ENCODE assay signal across 1 cellular context in genomic region chr16:67845291-67846062, GRCh38.
TF ChIP-seq lines count a peak whose summit lies in the region.

No MANE protein-coding gene starts in this region.

TF ChIP-seq in H1, 55 proteins besides CTCF, POLR2A, EP300 and RAD21:
- TF ChIP-seq E2F6 (IDR thresholded peaks at IDR 0.05) (no peak), CBX5 (IDR thresholded peaks at IDR 0.05; ENCODE audit: low read depth, low read length) (no peak), EZH2 (IDR thresholded peaks at IDR 0.05; ENCODE audit: low read depth, low read length, severe bottlenecking) (no peak), SRF (IDR thresholded peaks at IDR 0.05; ENCODE audit: low read depth, low read length) (no peak), RBBP5 (IDR thresholded peaks at IDR 0.05; ENCODE audit: borderline replicate concordance, low read depth, low read length) (no peak), POLR2AphosphoS5 (IDR thresholded peaks at IDR 0.05; ENCODE audit: low read depth, low read length) (no peak), CTBP2 (IDR thresholded peaks at IDR 0.05; ENCODE audit: borderline replicate concordance, insufficient read depth, insufficient read length, low read length) (no peak), FOSL1 (IDR thresholded peaks at IDR 0.05; ENCODE audit: insufficient read depth, low read depth, low read length) (no peak), ATF2 (IDR thresholded peaks at IDR 0.05; ENCODE audit: low read length) (no peak), TAF1 (IDR thresholded peaks at IDR 0.05; ENCODE audit: low read depth, low read length) (no peak), KDM1A (IDR thresholded peaks at IDR 0.05; ENCODE audit: borderline replicate concordance, low read length) (no peak), TAF7 (optimal IDR thresholded peaks at IDR 0.05; ENCODE audit: borderline replicate concordance, low read depth, low read length) (no peak), CHD2 (IDR thresholded peaks at IDR 0.05; ENCODE audit: low read length) (no peak), CREB1 (IDR thresholded peaks at IDR 0.05) (no peak)
